ENCODE assay signal across 24 cellular contexts in genomic region chr13:66811445-66811844, GRCh38.
"Had no signal": no experiment of that assay in that cellular context is flagged by ENCODE, and none has a peak within 500 bp of the region (broad histone marks: within the 10 kb centered on the region; RNA-seq: fewer than 3 reads in every experiment).

No MANE protein-coding gene starts in this region.

- H3K27me3 ChIP-seq: neural progenitor cell, sigmoid colon, spleen, stomach, thyroid gland, tibial nerve, upper lobe of left lung, vagina had no signal

- DNase-seq: naive thymus-derived CD4-positive, alpha-beta T cell; natural killer cell; pancreas; psoas muscle; right cardiac atrium; right lobe of liver; sigmoid colon; spleen; stimulated activated CD4-positive, alpha-beta T cell treated with anti-CD3 and anti-CD28 coated beads, Interleukin-12 subunit alpha, Interleukin-12 subunit beta, amount 100 ng/mL, for 4 hours; stimulated activated CD4-positive, alpha-beta T cell treated with anti-CD3 and anti-CD28 coated beads, Interleukin-1b, Interleukin-23, amount 100 ng/mL, for 48 hours; stimulated activated CD4-positive, alpha-beta T cell treated with anti-CD3 and anti-CD28 coated beads, Interleukin-4, amount 100 ng/mL, for 24 hours; stimulated activated naive B cell treated with anti-CD40 and anti-IgM and Interleukin-4, amounts not matched to agents 10 μg/mL and 1 μg/mL and 100 μg/mL, for 72 hours; stimulated activated naive CD4-positive, alpha-beta T cell treated with Interleukin-2 at 50 U/mL for 16 hours; stomach; thyroid gland; trophoblast cell; upper lobe of left lung had no signal

- H3K4me1 ChIP-seq: pancreas, psoas muscle, right lobe of liver, spleen, stomach, thyroid gland, upper lobe of left lung, vagina had no signal

- H3K4me2 ChIP-seq: neural progenitor cell, smooth muscle cell had no signal

- H3K36me3 ChIP-seq: neural progenitor cell, pancreas, right lobe of liver, sigmoid colon, spleen, stomach, thoracic aorta, thyroid gland, tibial nerve, upper lobe of left lung, vagina had no signal

- H3K4me3 ChIP-seq: neural progenitor cell, pancreas, psoas muscle, right lobe of liver, sigmoid colon, smooth muscle cell, spleen, stomach, thoracic aorta, thyroid gland, tibial nerve, upper lobe of left lung, vagina had no signal

- H3K9me3 ChIP-seq: pancreas, psoas muscle, right lobe of liver, sigmoid colon, stomach, thoracic aorta, thyroid gland, tibial nerve, upper lobe of left lung, vagina had no signal

- FAIRE-seq: urothelium cell line had no signal

- H2AFZ ChIP-seq: neural progenitor cell had no signal

- ATAC-seq: naive thymus-derived CD4-positive, alpha-beta T cell; natural killer cell; pancreas; psoas muscle; right cardiac atrium; right lobe of liver; stimulated activated effector memory CD8-positive, alpha-beta T cell treated with anti-CD3 and anti-CD28 coated beads, Interleukin-12 subunit alpha, Interleukin-12 subunit beta, amount 100 ng/mL, for 72 hours; stimulated activated naive B cell treated with anti-CD40 and anti-IgM and Interleukin-4, amounts not matched to agents 10 μg/mL and 1 μg/mL and 100 μg/mL, for 72 hours had no signal

- H3K9ac ChIP-seq: neural progenitor cell had no signal

- H3K27ac ChIP-seq: neural progenitor cell, pancreas, psoas muscle, right lobe of liver, sigmoid colon, spleen, stomach, thoracic aorta, thyroid gland, tibial nerve, upper lobe of left lung, vagina had no signal
